In genomic region chr11:134759314-134759713, GRCh38 we compare ENCODE assay signal across 22 cellular contexts.
"Had no signal": no experiment of that assay in that cellular context is flagged by ENCODE, and none has a peak within 500 bp of the region (broad histone marks: within the 10 kb centered on the region; RNA-seq: fewer than 3 reads in every experiment).

No MANE protein-coding gene starts in this region.

- H3K27ac ChIP-seq: adrenal gland, body of pancreas, cardiac muscle cell, epithelial cell of prostate, tibial nerve, WERI-Rb-1 had no signal

- H3K4me3 ChIP-seq: adrenal gland, body of pancreas, cardiac muscle cell, tibial nerve had no signal

- DNase-seq: activated CD4-positive, alpha-beta memory T cell treated with anti-CD3 and anti-CD28 coated beads for 36 hours; activated CD4-positive, alpha-beta T cell treated with anti-CD3 and anti-CD28 coated beads for 48 hours; activated CD8-positive, alpha-beta memory T cell treated with anti-CD3 and anti-CD28 coated beads, Interleukin-2, amount 50 U/mL, for 4 hours; activated effector memory CD4-positive, alpha-beta T cell treated with anti-CD3 and anti-CD28 coated beads, Interleukin-2, amount 50 U/mL, for 16 hours; activated naive CD4-positive, alpha-beta T cell treated with anti-CD3 and anti-CD28 coated beads for 36 hours; activated naive CD8-positive, alpha-beta T cell treated with anti-CD3 and anti-CD28 coated beads for 36 hours; activated T-cell treated with anti-CD3 and anti-CD28 coated beads, Interleukin-2, amount 50 U/mL, for 1 hour; adrenal gland; aorta; left cardiac atrium; midbrain; naive thymus-derived CD4-positive, alpha-beta T cell; nucleus accumbens; right cardiac atrium; stimulated activated naive CD4-positive, alpha-beta T cell; T-helper 17 cell; T1000; WERI-Rb-1 had no signal

- H3K27me3 ChIP-seq: adrenal gland, body of pancreas, cardiac muscle cell, tibial nerve had no signal

- H3K9me3 ChIP-seq: adrenal gland, body of pancreas, tibial nerve had no signal

- H3K36me3 ChIP-seq: adrenal gland, cardiac muscle cell, tibial nerve, WERI-Rb-1 had no signal

- H3K4me1 ChIP-seq: adrenal gland, body of pancreas, tibial nerve had no signal
